Comparison of ENCODE assay signal across 17 cellular contexts in genomic region chr20:63828951-63829350, GRCh38. TPM values are rescaled to one million over a fixed set of nuclear protein-coding genes. Genes with fewer than 3 reads are reported as not detected.
A peak's percentile ranks its signal among the peaks of the same experiment; 100 is the strongest.
DNase-seq lines count a peak whose midpoint lies in the region; ATAC-seq, FAIRE-seq and TF ChIP-seq lines count a peak whose summit lies in the region.
"Had no signal": no experiment of that assay in that cellular context is flagged by ENCODE, and none has a peak within 500 bp of the region (broad histone marks: within the 10 kb centered on the region; RNA-seq: fewer than 3 reads in every experiment).

No MANE protein-coding gene starts in this region.

- H3K14ac ChIP-seq in H1 (ENCODE audit: insufficient read length): no peak overlapping the region

- no peak for ATAC-seq in HG03108 (IDR thresholded peaks at IDR 0.05; ENCODE audit: unreplicated experiment)

- DNase-seq in H1 (ENCODE audit: low read depth in 1 of 2, low spot score in 2 of 2) (no peak), iPS-NIHi7 (ENCODE audit: extremely low spot score) (no peak), GF-D8 (lab: John Stamatoyannopoulos, UW) (no peak), NCI-H1105 treated with DMSO at 0.1 percent for 48 hours (lab: John Stamatoyannopoulos, UW) (no peak)
- DNase-seq: NCI-H1092 treated with DMSO at 0.1 percent for 48 hours, NCI-H446, T-helper 2 cell had no signal

- no peak for TF ChIP-seq EP300 in H1 (IDR thresholded peaks at IDR 0.05; ENCODE audit: borderline replicate concordance in 1 of 2, low read depth in 2 of 2, low read length in 2 of 2)

- CTCF ChIA-PET in H1 (lab: Charles Lee; ENCODE audit: partially characterized antibody): interaction anchor here (0.6 to 1.5 kb wide), 8 partner anchors 9 to 50 kb away, joined by 3 to 5 read pairs (median 4); no protein-coding TSS in a partner anchor

- H2BK12ac ChIP-seq in H1 (ENCODE audit: low read depth, low read length): no peak overlapping the region

- H3K27me3 ChIP-seq in BLaER1: peaks cover 83% of the 10 kb centered on the region
- H3K27me3 ChIP-seq in H1 (replicated peaks in 1 of 4; ENCODE audit: control insufficient read depth in 3 of 4, extremely low read depth in 1 of 4, insufficient read depth in 3 of 4, low read length in 3 of 4): peaks cover 14 to 36% (median 28%) of the 10 kb centered on the region in 4 experiments; a peak in 6 of 7 replicates
- H3K27me3 ChIP-seq in neuron (ENCODE audit: insufficient read depth, low read length): no peaks in the 10 kb centered on the region

- H3K36me3 Mint-ChIP-seq in IgD-negative memory B cell: no peaks in the 10 kb centered on the region

- H2BK5ac ChIP-seq in H1 (ENCODE audit: low read depth, low read length): no peak overlapping the region

- H3K27me3 Mint-ChIP-seq in IgD-negative memory B cell: peaks cover 48% of the 10 kb centered on the region

- peak overlapping the region; percentile 91; the same call in 1 of the 2 replicates for H3K4me2 ChIP-seq in BLaER1
- peak overlapping the region; percentile 79 to 96; a peak in 3 of 4 replicates for H3K4me2 ChIP-seq in H1 (ENCODE audit: insufficient read depth in 1 of 2, low read depth in 2 of 2, low read length in 2 of 2)

- no peak overlapping the region for H3K27ac ChIP-seq in BLaER1
- no peak overlapping the region for H3K27ac ChIP-seq in H1 (ENCODE audit: low read depth, low read length)
- H3K27ac ChIP-seq: neutrophil had no signal

- peaks cover 14 to 45% of the 10 kb centered on the region in 2 experiments for H3K79me2 ChIP-seq in H1 (ENCODE audit: control insufficient read depth in 1 of 2, insufficient read depth in 2 of 2, low read length in 2 of 2)

- H4K20me1 ChIP-seq in BLaER1 (peaks cover 44% of the 10 kb centered on the region), H1 (replicated peaks in 1 of 2; ENCODE audit: control insufficient read depth in 1 of 2, insufficient read depth in 2 of 2, low read length in 2 of 2) (peaks cover 6 to 21% of the 10 kb centered on the region in 2 experiments)

- H3K9me3 Mint-ChIP-seq in IgD-negative memory B cell: no peaks in the 10 kb centered on the region
- H3K9me3 Mint-ChIP-seq: activated naive CD4-positive, alpha-beta T cell treated with anti-CD3 and anti-CD28 coated beads for 36 hours had no signal

- no peaks in the 10 kb centered on the region for H3K9me3 ChIP-seq in BLaER1
- no peaks in the 10 kb centered on the region for H3K9me3 ChIP-seq in H1 (ENCODE audit: insufficient read depth in 2 of 2, low read depth in 1 of 2, low read length in 1 of 2)
- H3K9me3 ChIP-seq in neuron (ENCODE audit: low read length): no peaks in the 10 kb centered on the region
- H3K9me3 ChIP-seq: HAP-1, neutrophil had no signal

- no peak for TF ChIP-seq POLR2A in H1 (IDR thresholded peaks at IDR 0.05; ENCODE audit: control extremely low read depth in 1 of 2, low read depth in 2 of 2, low read length in 2 of 2)

- POLR2A ChIA-PET in H1 (lab: Charles Lee; ENCODE audit: partially characterized antibody): interaction anchor here (0.7 to 1.5 kb wide), 3 partner anchors 19 to 34 kb away, joined by 3 to 4 read pairs (median 4); no protein-coding TSS in a partner anchor

- no peak overlapping the region for H3K23ac ChIP-seq in H1 (ENCODE audit: insufficient read length)

- H3K56ac ChIP-seq in H1 (replicated peaks; ENCODE audit: insufficient read length, low read depth, low read length): no peak overlapping the region

- H4K8ac ChIP-seq in H1 (ENCODE audit: extremely low read depth, insufficient read depth, low read length): no peak overlapping the region

- H2BK120ac ChIP-seq in H1 (replicated peaks; ENCODE audit: low read depth, low read length): no peak overlapping the region

- no peak overlapping the region for H2AK5ac ChIP-seq in H1 (ENCODE audit: low read depth, low read length)

- H3K4me1 Mint-ChIP-seq in IgD-negative memory B cell: peaks cover 8 to 9% (median 8%) of the 10 kb centered on the region in 3 donors

- peaks cover 26% of the 10 kb centered on the region for H3K4me1 ChIP-seq in BLaER1
- peaks cover 3 to 16% (median 9%) of the 10 kb centered on the region in 4 experiments; a peak in 5 of 7 replicates for H3K4me1 ChIP-seq in H1 (replicated peaks in 1 of 4; ENCODE audit: control insufficient read depth in 3 of 4, insufficient read depth in 4 of 4, low read length in 3 of 4)
- peaks cover 26% of the 10 kb centered on the region for H3K4me1 ChIP-seq in neuron (ENCODE audit: insufficient read depth, low read length)
- H3K4me1 ChIP-seq: HAP-1 had no signal

- H3K36me3 ChIP-seq in BLaER1 (no peaks in the 10 kb centered on the region), H1 (ENCODE audit: control insufficient read depth in 2 of 4, insufficient read depth in 4 of 4, low read length in 3 of 4) (no peaks in the 10 kb centered on the region; a peak in 1 of 8 replicates), neuron (ENCODE audit: insufficient read depth, low read length) (no peaks in the 10 kb centered on the region)
- H3K36me3 ChIP-seq: HAP-1, neutrophil had no signal

- no peak overlapping the region for H2BK20ac ChIP-seq in H1 (ENCODE audit: low read length)

- H2AFZ ChIP-seq in H1 (ENCODE audit: low read length): no peak overlapping the region
- H2AFZ ChIP-seq in neuron (ENCODE audit: low read depth, low read length): no peak overlapping the region

- H3K4ac ChIP-seq in H1 (replicated peaks; ENCODE audit: insufficient read length, low read depth, low read length): no peak overlapping the region

- H3K23me2 ChIP-seq in H1 (ENCODE audit: low read depth, low read length): peaks cover 15% of the 10 kb centered on the region; the same call in 1 of the 2 replicates

- peak in 1 of 2 experiments; percentile 18; a peak in 1 of 4 replicates for TF ChIP-seq RAD21 in H1 (IDR thresholded peaks at IDR 0.05 in 1 of 2, conservative IDR thresholded peaks at IDR 0.05 in 1 of 2; ENCODE audit: low read depth in 2 of 2, low read length in 2 of 2)

- H2BK15ac ChIP-seq in H1 (ENCODE audit: low read length): no peak overlapping the region

- H3K4me3 ChIP-seq in BLaER1 (no peak overlapping the region), H1 (ENCODE audit: extremely low read depth in 1 of 4, insufficient read depth in 2 of 4, low read depth in 3 of 4, low read length in 4 of 4) (peak overlapping the region in 2 of 4 experiments; percentile 54 to 80; a peak in 1 of 8 replicates), neuron (ENCODE audit: low read length) (peak overlapping the region; percentile 83)

- H3K27ac Mint-ChIP-seq in IgD-negative memory B cell: peak overlapping the region in 1 of 3 donors; percentile 69
- H3K27ac Mint-ChIP-seq: activated naive CD4-positive, alpha-beta T cell treated with anti-CD3 and anti-CD28 coated beads for 36 hours had no signal

- H4K5ac ChIP-seq in H1 (ENCODE audit: insufficient read length, low read depth, low read length): no peak overlapping the region

- WGBS in H1 (ENCODE audit: extremely low coverage in 1 of 2, insufficient coverage in 1 of 2, insufficient read length in 1 of 2, insufficient replicate concordance in 2 of 2, low coverage in 1 of 2, low lambda C conversion rate in 2 of 2, missing lambda C conversion rate in 1 of 2), 2 experiments: 75% methylated on average over 10 of the region's 10 CpGs; no CpG with 5 or more reads in 1 of the 2 experiments

- H3K18ac ChIP-seq in H1 (ENCODE audit: extremely low read depth, low read length): no peak overlapping the region

- peak; percentile 13 to 25 (median 23); a peak in 2 of 4 replicates for TF ChIP-seq CTCF in H1 (IDR thresholded peaks at IDR 0.05; ENCODE audit: control extremely low read depth in 1 of 3, insufficient read depth in 1 of 3, low read depth in 1 of 3, low read length in 3 of 3)

- H4K91ac ChIP-seq in H1 (replicated peaks; ENCODE audit: insufficient read length, low read length): no peak overlapping the region

- no peak for FAIRE-seq in H1 (lab: Jason Lieb, UNC)
- FAIRE-seq: islet of Langerhans, RCC 7860 had no signal

- H3K9ac ChIP-seq in BLaER1: no peak overlapping the region
- peak overlapping the region in 1 of 4 experiments; percentile 22; a peak in 1 of 7 replicates for H3K9ac ChIP-seq in H1 (replicated peaks in 1 of 4; ENCODE audit: extremely low read depth in 1 of 4, low read depth in 3 of 4, low read length in 3 of 4)

- H3K4me3 Mint-ChIP-seq in IgD-negative memory B cell: peak overlapping the region in 3 of 4 donors; percentile 25 to 53 (median 45)

- peaks cover 11% of the 10 kb centered on the region for H3K79me1 ChIP-seq in H1 (ENCODE audit: low read depth, low read length)

TF ChIP-seq in H1, 55 proteins besides CTCF, POLR2A, EP300 and RAD21 (continues in another document):
- no peak for TF ChIP-seq TEAD4 (IDR thresholded peaks at IDR 0.05; ENCODE audit: low read depth, low read length)

RNA-seq across cellular contexts. Expression of gene ZBTB46, which starts 2.1 kb away (rescaled TPM):
- polyA plus RNA-seq in IgD-negative memory B cell (0.04 TPM), H1 (2011; rRNA removed) (6.4 and 10.7 TPM in 2 replicates)
- total RNA-seq in H1 (2021; fragmentation: NEBNext Ultra II Directional; extraction: Animal tissue kit (Norgen Biotek cat#: 25700)): 21.1 and 22.4 TPM in 2 replicates
- polyA plus RNA-seq in H1 (2011; cell fraction: cytosol; rRNA removed): 8.6 TPM
- 14.3 TPM for polyA plus RNA-seq in H1 (2011; cell fraction: nucleus; rRNA removed)
- polyA plus RNA-seq in H1 (2012, experiment 1 of 2): 8.5 to 11.4 TPM (median 10.9 TPM) in 4 replicates
- 11.3 TPM for polyA plus RNA-seq in H1 (2012, experiment 2 of 2)
- polyA plus RNA-seq in H1 (2013, experiment 1 of 2): 7.1 TPM
- 7.8 TPM for polyA plus RNA-seq in H1 (2013, experiment 2 of 2)
- 32.8 and 34.9 TPM in 2 replicates for polyA minus RNA-seq in H1 (2011; rRNA and poly(A)+ RNA removed)
- 22.2 TPM for polyA minus RNA-seq in H1 (2011; cell fraction: cytosol; rRNA and poly(A)+ RNA removed)
- 18.9 TPM for polyA minus RNA-seq in H1 (2011; cell fraction: nucleus; rRNA and poly(A)+ RNA removed)

RNA-seq across cellular contexts. Expression of gene ABHD16B, which starts 32.3 kb away (rescaled TPM):
- polyA plus RNA-seq in IgD-negative memory B cell (0.19 TPM), H1 (2011; rRNA removed) (0.05 TPM in 1 of 2 replicates, not detected in the other)
- total RNA-seq in H1 (2021; fragmentation: NEBNext Ultra II Directional; extraction: Animal tissue kit (Norgen Biotek cat#: 25700)): not detected in 2 replicates
- not detected for polyA plus RNA-seq in H1 (2011; cell fraction: cytosol; rRNA removed)
- not detected for polyA plus RNA-seq in H1 (2011; cell fraction: nucleus; rRNA removed)
- not detected in 4 replicates for polyA plus RNA-seq in H1 (2012, experiment 1 of 2)
- polyA plus RNA-seq in H1 (2012, experiment 2 of 2): not detected
- polyA plus RNA-seq in H1 (2013, experiment 1 of 2): not detected
- polyA plus RNA-seq in H1 (2013, experiment 2 of 2): not detected
- polyA minus RNA-seq in H1 (2011; rRNA and poly(A)+ RNA removed): not detected in 2 replicates
- polyA minus RNA-seq in H1 (2011; cell fraction: cytosol; rRNA and poly(A)+ RNA removed): not detected
- not detected for polyA minus RNA-seq in H1 (2011; cell fraction: nucleus; rRNA and poly(A)+ RNA removed)
- total RNA-seq: activated naive CD4-positive, alpha-beta T cell treated with anti-CD3 and anti-CD28 coated beads for 36 hours; fibroblast of lung had no signal
- polyA plus RNA-seq: fibroblast of lung had no signal

RNA-seq across cellular contexts. Expression of gene TPD52L2, which starts 36.1 kb away (rescaled TPM):
- 80.4 TPM for polyA plus RNA-seq in IgD-negative memory B cell
- 77.1 and 78.1 TPM in 2 replicates for total RNA-seq in H1 (2021; fragmentation: NEBNext Ultra II Directional; extraction: Animal tissue kit (Norgen Biotek cat#: 25700))
- polyA plus RNA-seq in H1 (2011; rRNA removed): 80.2 and 96.5 TPM in 2 replicates
- polyA plus RNA-seq in H1 (2011; cell fraction: cytosol; rRNA removed): 101 TPM
- 124 TPM for polyA plus RNA-seq in H1 (2011; cell fraction: nucleus; rRNA removed)
- polyA plus RNA-seq in H1 (2012, experiment 1 of 2): 61.9 to 82.8 TPM (median 77.6 TPM) in 4 replicates
- 87.8 TPM for polyA plus RNA-seq in H1 (2012, experiment 2 of 2)
- polyA plus RNA-seq in H1 (2013, experiment 1 of 2): 57.0 TPM
- polyA plus RNA-seq in H1 (2013, experiment 2 of 2): 55.6 TPM
- polyA minus RNA-seq in H1 (2011; rRNA and poly(A)+ RNA removed): 52.5 and 67.0 TPM in 2 replicates
- 78.2 TPM for polyA minus RNA-seq in H1 (2011; cell fraction: cytosol; rRNA and poly(A)+ RNA removed)
- polyA minus RNA-seq in H1 (2011; cell fraction: nucleus; rRNA and poly(A)+ RNA removed): 31.7 TPM
